Comparison of ENCODE assay signal across 6 cellular contexts in the genomic region with DNA sequence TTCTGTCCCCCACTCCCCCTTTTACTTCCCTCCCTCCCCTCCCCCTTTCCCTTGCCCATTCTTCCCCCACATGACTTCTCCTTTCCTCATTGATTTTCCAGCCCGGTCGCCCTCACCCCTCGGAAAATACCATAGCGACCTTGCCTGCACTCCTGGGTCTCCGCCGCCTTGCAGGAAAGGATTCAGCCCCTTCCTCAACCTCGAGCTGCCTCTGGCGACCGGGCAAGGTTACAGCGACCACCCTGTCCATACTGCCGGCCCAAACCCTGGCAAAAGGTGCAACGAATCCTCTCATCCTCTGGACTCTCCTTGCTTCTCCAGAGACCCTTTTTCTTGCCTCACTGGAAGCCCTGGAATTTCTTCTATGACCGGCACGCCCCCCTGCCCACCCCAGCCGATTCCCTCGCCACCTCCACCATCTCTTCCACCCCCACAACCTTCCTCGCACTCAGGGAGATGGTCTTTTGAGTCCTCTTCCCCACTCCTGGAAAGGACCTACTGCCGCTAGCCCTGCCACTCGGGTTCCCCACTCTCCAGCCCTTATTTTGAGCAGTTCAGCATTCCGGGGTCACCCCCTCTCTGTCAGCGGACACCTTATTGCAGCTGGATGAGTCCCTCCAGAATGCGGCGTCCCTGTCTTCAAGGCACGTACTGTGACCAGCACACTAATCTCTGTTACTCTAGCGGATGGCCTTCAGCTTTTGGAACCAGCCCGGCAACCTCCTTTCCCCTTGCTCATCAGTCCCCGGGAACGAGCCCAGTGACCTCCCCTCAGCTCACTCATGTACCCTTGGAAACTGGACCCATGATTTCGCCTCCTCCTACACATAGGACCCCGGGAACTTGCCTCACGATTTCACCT. TPM values are rescaled to one million over a fixed set of nuclear protein-coding genes. Genes with fewer than 3 reads are reported as not detected.
DNase-seq lines count a peak whose midpoint lies in the region; ATAC-seq and TF ChIP-seq lines count a peak whose summit lies in the region.

No MANE protein-coding gene starts in this region.

- peaks cover 12% of the 10 kb centered on the region for H3K36me3 ChIP-seq in IMR-90 (ENCODE audit: control insufficient read depth, insufficient read depth, low read length)
- no peaks in the 10 kb centered on the region for H3K36me3 ChIP-seq in parathyroid adenoma (ENCODE audit: control insufficient read depth, insufficient read depth, low read length)

- no peak overlapping the region for H2BK15ac ChIP-seq in IMR-90 (ENCODE audit: low read depth, low read length)

- H4K8ac ChIP-seq in IMR-90 (ENCODE audit: low read depth in 2 of 2, low read length in 2 of 2), result peak overlapping the region; percentile 45 to 92; a peak in 3 of 4 replicates

- TF ChIP-seq CTCF in IMR-90 (conservative IDR thresholded peaks at IDR 0.05; ENCODE audit: low read depth, low read length), result no peak
- no peak for TF ChIP-seq CTCF in coronary artery (IDR thresholded peaks at IDR 0.05)
- no peak for TF ChIP-seq CTCF in parathyroid adenoma (IDR thresholded peaks at IDR 0.05)

- H3K18ac ChIP-seq in IMR-90 (ENCODE audit: low read depth, low read length), result no peak overlapping the region; the same call in 1 of the 2 replicates

- H3K56ac ChIP-seq in IMR-90 (ENCODE audit: extremely low read depth, insufficient read depth, low read length), result no peak overlapping the region; the same call in 1 of the 2 replicates

- no peak for TF ChIP-seq RAD21 in IMR-90 (IDR thresholded peaks at IDR 0.05; ENCODE audit: low read length)

- H3K27ac ChIP-seq in IMR-90 (ENCODE audit: insufficient read depth, low read length) (peak overlapping the region; percentile 74), coronary artery (peak overlapping the region; percentile 93 to 95), parathyroid adenoma (peak overlapping the region; percentile 93)

- no peak for TF ChIP-seq POLR2A in IMR-90 (IDR thresholded peaks at IDR 0.05; ENCODE audit: low read depth, low read length)

- peak overlapping the region; percentile 89 for H3K4ac ChIP-seq in IMR-90 (ENCODE audit: low read depth, low read length)

- DNase-seq in IMR-90 (no peak), coronary artery (ENCODE audit: low spot score) (no peak)

- H3K79me1 ChIP-seq in IMR-90 (ENCODE audit: low read depth in 1 of 2, low read length in 2 of 2), result peaks cover 10 to 40% of the 10 kb centered on the region in 2 experiments

- H2BK20ac ChIP-seq in IMR-90 (ENCODE audit: low read depth, low read length), result no peak overlapping the region

- H3K9ac ChIP-seq in IMR-90 (ENCODE audit: low read depth, low read length) (peak overlapping the region; percentile 69), parathyroid adenoma (no peak overlapping the region)

- H2BK5ac ChIP-seq in IMR-90 (ENCODE audit: low read depth, low read length, poor library complexity, severe bottlenecking), result peak overlapping the region; percentile 38

- BruUV-seq in IMR-90 (replicated peaks; lab: Mats Ljungman, UMichigan), result no TSS peak

- peak overlapping the region; percentile 74 for H2AK5ac ChIP-seq in IMR-90 (ENCODE audit: low read depth, low read length)

- peaks cover 7% of the 10 kb centered on the region; the same call in 1 of the 2 replicates for H3K9me1 ChIP-seq in IMR-90 (ENCODE audit: insufficient read depth, low read length)

- peak overlapping the region; percentile 27; the same call in 1 of the 2 replicates for H4K5ac ChIP-seq in IMR-90 (ENCODE audit: low read depth, low read length)

- H4K20me1 ChIP-seq in IMR-90 (ENCODE audit: insufficient read depth, low read length), result no peaks in the 10 kb centered on the region

- H3K4me3 ChIP-seq in IMR-90 (ENCODE audit: insufficient read depth, low read depth, low read length) (peak overlapping the region; percentile 72), coronary artery (peak overlapping the region; percentile 79), parathyroid adenoma (ENCODE audit: low read depth, low read length) (peak overlapping the region; percentile 85)

- peak overlapping the region; percentile 93 for H3K14ac ChIP-seq in IMR-90 (replicated peaks; ENCODE audit: low read depth, low read length)

- peak overlapping the region; percentile 45; the same call in 1 of the 2 replicates for H4K91ac ChIP-seq in IMR-90 (ENCODE audit: insufficient read depth, low read depth, low read length)

- peak overlapping the region; percentile 88 for H3K23ac ChIP-seq in IMR-90 (ENCODE audit: low read depth, low read length)

- POLR2A ChIA-PET in IMR-90 (lab: Charles Lee; ENCODE audit: unreplicated experiment), result no interaction called here

- H2AFZ ChIP-seq in IMR-90 (replicated peaks; ENCODE audit: low read length, poor library complexity) (peak overlapping the region; percentile 94), parathyroid adenoma (peak overlapping the region; percentile 80)

- H3K4me1 ChIP-seq in IMR-90 (ENCODE audit: control insufficient read depth, insufficient read depth, low read length) (peaks cover 4% of the 10 kb centered on the region), parathyroid adenoma (no peaks in the 10 kb centered on the region)

- in situ Hi-C loops in IMR-90 (cut with MboI; ENCODE audit: low sequenced_read_pairs), result no loop called here

- no peaks in the 10 kb centered on the region for H3K27me3 ChIP-seq in IMR-90 (ENCODE audit: control insufficient read depth, insufficient read depth, low read length)
- no peaks in the 10 kb centered on the region for H3K27me3 ChIP-seq in parathyroid adenoma (ENCODE audit: control insufficient read depth, insufficient read depth, low read length)

- WGBS in IMR-90 (ENCODE audit: extremely low coverage in 2 of 2, insufficient read length in 1 of 2), 2 experiments, result 52% methylated on average over 25 of the region's 31 CpGs; no CpG with 5 or more reads in 1 of the 2 experiments

- no peaks in the 10 kb centered on the region for H3K79me2 ChIP-seq in parathyroid adenoma

- CTCF ChIA-PET in IMR-90 (lab: Yijun Ruan, JAX), result interaction anchor here (0.6 to 1.3 kb wide), 3 partner anchors 9 to 449 kb away, joined by 3 to 4 read pairs (median 4); no protein-coding TSS in a partner anchor

- H2BK120ac ChIP-seq in IMR-90 (ENCODE audit: low read depth, low read length), result no peak overlapping the region

- peak overlapping the region; percentile 83 for H2AK9ac ChIP-seq in IMR-90 (replicated peaks; ENCODE audit: low read depth, low read length, poor library complexity)

- ATAC-seq in IMR-90 (ENCODE audit: low read depth) (no peak), HG03378 (IDR thresholded peaks at IDR 0.05; ENCODE audit: unreplicated experiment) (no peak), GM18867 (IDR thresholded peaks at IDR 0.05; ENCODE audit: unreplicated experiment) (no peak)
- ATAC-seq in activated CD4-positive, CD25-positive, alpha-beta regulatory T cell treated with anti-CD3 and anti-CD28 coated beads, Interleukin-2, amount 50 U/mL, for 24 hours, result no peak

- dilution Hi-C loops in IMR-90 (cut with HindIII; ENCODE audit: low sequenced_read_pairs, unreplicated experiment), result no loop called here

- intact Hi-C loops in IMR-90 (cut with micrococcal nuclease), result loop anchor here (2.0 kb wide), 1 partner anchor 37 kb away; no protein-coding TSS in a partner anchor

- H3K4me2 ChIP-seq in IMR-90 (ENCODE audit: low read depth, low read length) (peak overlapping the region; percentile 88), parathyroid adenoma (ENCODE audit: low read length) (peak overlapping the region; percentile 80)

- H3K9me3 ChIP-seq in IMR-90 (ENCODE audit: control insufficient read depth, insufficient read depth, low read length) (no peaks in the 10 kb centered on the region), parathyroid adenoma (ENCODE audit: control insufficient read depth, low read length) (no peaks in the 10 kb centered on the region)

TF ChIP-seq in IMR-90, 13 proteins besides CTCF, POLR2A, EP300 and RAD21 (continues in another document):
- TF ChIP-seq, protein P1, sequence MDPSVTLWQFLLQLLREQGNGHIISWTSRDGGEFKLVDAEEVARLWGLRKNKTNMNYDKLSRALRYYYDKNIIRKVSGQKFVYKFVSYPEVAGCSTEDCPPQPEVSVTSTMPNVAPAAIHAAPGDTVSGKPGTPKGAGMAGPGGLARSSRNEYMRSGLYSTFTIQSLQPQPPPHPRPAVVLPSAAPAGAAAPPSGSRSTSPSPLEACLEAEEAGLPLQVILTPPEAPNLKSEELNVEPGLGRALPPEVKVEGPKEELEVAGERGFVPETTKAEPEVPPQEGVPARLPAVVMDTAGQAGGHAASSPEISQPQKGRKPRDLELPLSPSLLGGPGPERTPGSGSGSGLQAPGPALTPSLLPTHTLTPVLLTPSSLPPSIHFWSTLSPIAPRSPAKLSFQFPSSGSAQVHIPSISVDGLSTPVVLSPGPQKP (IDR thresholded peaks at IDR 0.05; ENCODE audit: borderline replicate concordance, low read depth, low read length), result no peak
- TF ChIP-seq RCOR1 (IDR thresholded peaks at IDR 0.05; ENCODE audit: insufficient replicate concordance, low read length), result no peak
- TF ChIP-seq CEBPB (IDR thresholded peaks at IDR 0.05; ENCODE audit: low read depth, low read length), result no peak
- no peak for TF ChIP-seq USF2 (IDR thresholded peaks at IDR 0.05; ENCODE audit: low read depth, low read length)
- TF ChIP-seq MAZ (IDR thresholded peaks at IDR 0.05; ENCODE audit: borderline replicate concordance, low read depth, low read length), result no peak

RNA-seq across cellular contexts. Expression of gene NSUN4, which starts 0.8 kb away (rescaled TPM):
- 10.9 and 11.9 TPM in 2 replicates for total RNA-seq in IMR-90 (2012; rRNA removed)
- 11.6 and 13.0 TPM in 2 replicates for polyA plus RNA-seq in IMR-90 (2012; rRNA removed)
- 12.8 and 16.1 TPM in 2 replicates for polyA plus RNA-seq in IMR-90 (2012; cell fraction: cytosol; rRNA removed)
- polyA plus RNA-seq in IMR-90 (2012; cell fraction: nucleus; rRNA removed; ENCODE audit: low replicate concordance), result 12.0 and 17.3 TPM in 2 replicates

RNA-seq across cellular contexts. Expression of gene UQCRH, which starts 38.0 kb away (rescaled TPM):
- total RNA-seq in IMR-90 (2012; rRNA removed), result 347 and 738 TPM in 2 replicates
- 535 and 736 TPM in 2 replicates for polyA plus RNA-seq in IMR-90 (2012; rRNA removed)
- 166 and 447 TPM in 2 replicates for polyA plus RNA-seq in IMR-90 (2012; cell fraction: cytosol; rRNA removed)
- polyA plus RNA-seq in IMR-90 (2012; cell fraction: nucleus; rRNA removed; ENCODE audit: low replicate concordance), result 31.1 and 246 TPM in 2 replicates

RNA-seq across cellular contexts. Expression of gene LRRC41, which starts 38.0 kb away (rescaled TPM):
- 62.5 and 67.6 TPM in 2 replicates for total RNA-seq in IMR-90 (2012; rRNA removed)
- 81.1 and 83.2 TPM in 2 replicates for polyA plus RNA-seq in IMR-90 (2012; rRNA removed)
- polyA plus RNA-seq in IMR-90 (2012; cell fraction: cytosol; rRNA removed), result 53.0 and 85.3 TPM in 2 replicates
- polyA plus RNA-seq in IMR-90 (2012; cell fraction: nucleus; rRNA removed; ENCODE audit: low replicate concordance), result 102 and 130 TPM in 2 replicates

RNA-seq across cellular contexts. Expression of gene FAAH, which starts 52.7 kb away (rescaled TPM):
- under 0.01 TPM in 1 of 2 replicates, not detected in the other for total RNA-seq in IMR-90 (2012; rRNA removed)
- polyA plus RNA-seq in IMR-90 (2012; rRNA removed), result 0.19 and 0.29 TPM in 2 replicates
- 0.12 and 0.27 TPM in 2 replicates for polyA plus RNA-seq in IMR-90 (2012; cell fraction: cytosol; rRNA removed)
- polyA plus RNA-seq in IMR-90 (2012; cell fraction: nucleus; rRNA removed; ENCODE audit: low replicate concordance), result 2.3 and 3.0 TPM in 2 replicates
